ENCODE assay signal across 8 cellular contexts in genomic region chr18:46073474-46074331, GRCh38. TPM values are rescaled to one million over a fixed set of nuclear protein-coding genes. Genes with fewer than 3 reads are reported as not detected.
DNase-seq lines count a peak whose midpoint lies in the region; ATAC-seq and TF ChIP-seq lines count a peak whose summit lies in the region.

No MANE protein-coding gene starts in this region.

- H2AFZ ChIP-seq in PC-9, result no peak overlapping the region

- no peaks in the 10 kb centered on the region for H3K36me3 ChIP-seq in PC-9 (ENCODE audit: low read depth)

- H3K27ac Mint-ChIP-seq in activated naive CD8-positive, alpha-beta T cell treated with anti-CD3 and anti-CD28 coated beads for 36 hours, result peak overlapping the region; percentile 54

- H3K79me2 ChIP-seq in PC-9 (ENCODE audit: low read depth), result no peaks in the 10 kb centered on the region

- H3K27ac ChIP-seq in PC-9, result no peak overlapping the region

- no peak overlapping the region for H3K4me3 ChIP-seq in PC-9

- H3K4me1 Mint-ChIP-seq in activated naive CD8-positive, alpha-beta T cell treated with anti-CD3 and anti-CD28 coated beads for 36 hours, result peaks cover 35% of the 10 kb centered on the region

- no peaks in the 10 kb centered on the region for H3K27me3 Mint-ChIP-seq in activated naive CD8-positive, alpha-beta T cell treated with anti-CD3 and anti-CD28 coated beads for 36 hours

- no peak overlapping the region for H3K4me3 Mint-ChIP-seq in activated naive CD8-positive, alpha-beta T cell treated with anti-CD3 and anti-CD28 coated beads for 36 hours

- peak; percentile 48 for ATAC-seq in Right ventricle myocardium superior (ENCODE audit: poor library complexity)
- no peak for ATAC-seq in HG03460 (IDR thresholded peaks at IDR 0.05; ENCODE audit: unreplicated experiment)
- no peak for ATAC-seq in GM21737 (IDR thresholded peaks at IDR 0.05; ENCODE audit: unreplicated experiment)

- peaks cover 16% of the 10 kb centered on the region; the same call in 1 of the 2 replicates for H3F3A ChIP-seq in PC-9 (ENCODE audit: insufficient read depth, low read depth)

- 0 out of 2 replicates have a peak, but pooled peaks cover 3% of the 10 kb centered on the region for H3K4me1 ChIP-seq in PC-9 (replicated peaks; ENCODE audit: insufficient read depth)

- no peaks in the 10 kb centered on the region for H3K9me2 ChIP-seq in PC-9 (ENCODE audit: insufficient read depth)

- no peaks in the 10 kb centered on the region for H3K9me3 ChIP-seq in PC-9 (ENCODE audit: insufficient read depth, low read depth)

- no TSS peak for BruUV-seq in PC-9 (replicated peaks; lab: Mats Ljungman, UMichigan)

- no peaks in the 10 kb centered on the region for H3K27me3 ChIP-seq in PC-9 (ENCODE audit: insufficient read depth, low read depth)

- H4K20me1 ChIP-seq in PC-9 (ENCODE audit: insufficient read depth), result no peaks in the 10 kb centered on the region

- CTCF ChIA-PET in PC-9 (lab: Charles Lee), result interaction anchor here (0.6 to 1.2 kb wide), 3 partner anchors 19 to 584 kb away, joined by 3 to 4 read pairs (median 4); no protein-coding TSS in a partner anchor

- H3K9me3 Mint-ChIP-seq in activated naive CD8-positive, alpha-beta T cell treated with anti-CD3 and anti-CD28 coated beads for 36 hours, result no peaks in the 10 kb centered on the region

- intact Hi-C loops in PC-9 (cut with micrococcal nuclease; ENCODE audit: unreplicated experiment), result loop anchor here (5.0 kb wide), 2 partner anchors 101 to 406 kb away; no protein-coding TSS in a partner anchor
- intact Hi-C loops in Right ventricle myocardium superior (cut with DNase I), result no loop called here

- no peak overlapping the region for H3K4me2 ChIP-seq in PC-9

- peaks cover 9% of the 10 kb centered on the region for H3K36me3 Mint-ChIP-seq in activated naive CD8-positive, alpha-beta T cell treated with anti-CD3 and anti-CD28 coated beads for 36 hours

- peak; percentile 73 for DNase-seq in GM03348 (ENCODE audit: low spot score)
- peak; percentile 87 to 88 for DNase-seq in Kasumi-1 (lab: John Stamatoyannopoulos, UW)
- peak; percentile 31 to 65 for DNase-seq in PC-9
- DNase-seq in activated naive CD8-positive, alpha-beta T cell treated with anti-CD3 and anti-CD28 coated beads for 36 hours, result peak; percentile 54
- DNase-seq in Right ventricle myocardium superior, result peak; percentile 13
- peak; percentile 47 for DNase-seq in putamen (ENCODE audit: low spot score)

- peak; percentile 79 for TF ChIP-seq CTCF in PC-9 (conservative IDR thresholded peaks at IDR 0.05)

- POLR2A ChIA-PET in PC-9 (lab: Charles Lee; ENCODE audit: unreplicated experiment), result no interaction called here

RNA-seq across cellular contexts. Expression of gene PSTPIP2, which starts 1.6 kb away (rescaled TPM):
- total RNA-seq in PC-9 (2021), result not detected in 2 replicates
- total RNA-seq in activated naive CD8-positive, alpha-beta T cell treated with anti-CD3 and anti-CD28 coated beads for 36 hours, result 10 to 100 TPM; 21.6 to 22.0 TPM
- 2.4 TPM for total RNA-seq in Right ventricle myocardium superior

RNA-seq across cellular contexts. Expression of gene ATP5F1A, which starts 24.4 kb away (rescaled TPM):
- total RNA-seq in PC-9 (2021) (232 and 242 TPM in 2 replicates), Right ventricle myocardium superior (1,824 TPM)
- 100 to 1,000 TPM; 519 to 526 TPM for total RNA-seq in activated naive CD8-positive, alpha-beta T cell treated with anti-CD3 and anti-CD28 coated beads for 36 hours

RNA-seq across cellular contexts. Expression of gene HAUS1, which starts 30.5 kb away (rescaled TPM):
- total RNA-seq in PC-9 (2021), result 25.3 and 33.3 TPM in 2 replicates
- total RNA-seq in activated naive CD8-positive, alpha-beta T cell treated with anti-CD3 and anti-CD28 coated beads for 36 hours, result 10 to 100 TPM; 61.1 to 66.3 TPM
- total RNA-seq in Right ventricle myocardium superior, result 5.5 TPM

Comparison
In these comparisons a context has a peak if more than half of its experiments do, and no peak if none do; other contexts are left out.
1. DNase-seq: peak in every context shown above with its lines; median percentile 88 in Kasumi-1; 73 in GM03348; 54 in activated naive CD8-positive, alpha-beta T cell treated with anti-CD3 and anti-CD28 coated beads for 36 hours; 48 in PC-9; 47 in putamen; 13 in Right ventricle myocardium superior.